1 cellular context compared by ENCODE assay signal in genomic region chr19:11475861-11476260, GRCh38.
TF ChIP-seq lines count a peak whose summit lies in the region.

No MANE protein-coding gene starts in this region.

TF ChIP-seq in H1, 55 proteins besides CTCF, POLR2A, EP300 and RAD21:
- TF ChIP-seq ATF2 (IDR thresholded peaks at IDR 0.05; ENCODE audit: low read length) (no peak), KDM4A (IDR thresholded peaks at IDR 0.05; ENCODE audit: low read depth, low read length, severe bottlenecking) (no peak), BCL11A (IDR thresholded peaks at IDR 0.05; ENCODE audit: low read depth in 2 of 2, low read length in 2 of 2) (no peak), SIX5 (IDR thresholded peaks at IDR 0.05; ENCODE audit: low read depth, low read length) (no peak), CHD2 (IDR thresholded peaks at IDR 0.05; ENCODE audit: low read length) (no peak), NANOG (IDR thresholded peaks at IDR 0.05; ENCODE audit: insufficient read depth, low read depth, low read length, poor library complexity, severe bottlenecking) (no peak), EGR1 (IDR thresholded peaks at IDR 0.05; ENCODE audit: borderline replicate concordance, low read depth, low read length) (no peak), MAFK (IDR thresholded peaks at IDR 0.05; ENCODE audit: low read depth, low read length) (no peak), POU5F1 (IDR thresholded peaks at IDR 0.05; ENCODE audit: low read depth, low read length) (no peak), PHF8 (conservative IDR thresholded peaks at IDR 0.05; ENCODE audit: low read depth, low read length) (no peak), SAP30 (IDR thresholded peaks at IDR 0.05; ENCODE audit: insufficient read depth, insufficient replicate concordance, low read length) (no peak), TEAD4 (IDR thresholded peaks at IDR 0.05; ENCODE audit: low read depth, low read length) (no peak), CBX5 (IDR thresholded peaks at IDR 0.05; ENCODE audit: low read depth, low read length) (no peak)
